25 cellular contexts compared by ENCODE assay signal in the genomic region with DNA sequence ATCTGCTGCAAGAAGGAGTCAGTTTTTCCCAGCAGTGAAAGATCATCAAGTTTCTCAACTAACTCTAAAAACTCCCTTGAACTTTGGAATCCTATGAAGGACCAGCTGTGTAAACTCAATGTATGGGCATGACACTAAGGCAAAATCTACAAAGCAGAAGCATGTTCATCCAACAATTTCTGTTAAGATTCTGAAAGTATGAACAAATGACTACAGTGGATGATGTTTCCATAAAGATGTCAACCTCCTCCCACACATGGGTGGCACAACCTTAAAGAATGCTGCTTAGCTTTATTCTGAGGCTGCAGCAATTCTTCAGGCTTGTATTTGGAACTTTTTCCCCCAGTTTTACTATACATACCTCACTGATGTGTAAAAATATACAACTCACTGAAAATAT. TPM values are rescaled to one million over a fixed set of nuclear protein-coding genes. Genes with fewer than 3 reads are reported as not detected.
DNase-seq lines count a peak whose midpoint lies in the region; ATAC-seq, FAIRE-seq and TF ChIP-seq lines count a peak whose summit lies in the region.
"Had no signal": no experiment of that assay in that cellular context is flagged by ENCODE, and none has a peak within 500 bp of the region (broad histone marks: within the 10 kb centered on the region; RNA-seq: fewer than 3 reads in every experiment).

No MANE protein-coding gene starts in this region.

- H3K27ac Mint-ChIP-seq in activated CD8-positive, alpha-beta T cell treated with anti-CD3 and anti-CD28 coated beads for 36 hours = no peak overlapping the region
- H3K27ac Mint-ChIP-seq: activated CD4-positive, alpha-beta T cell treated with anti-CD3 and anti-CD28 coated beads, Interleukin-2, amount 10 ng/mL, durations not matched to agents 7 days and 5 days; activated naive CD8-positive, alpha-beta T cell; CD4-positive, CD25-positive, alpha-beta regulatory T cell; stimulated activated naive B cell treated with anti-CD40 and anti-IgM and Interleukin-4, amounts not matched to agents 10 μg/mL and 1 μg/mL and 100 μg/mL, for 72 hours had no signal

- no peak overlapping the region for H3K4me2 ChIP-seq in mesenchymal stem cell (ENCODE audit: low read length, poor library complexity, severe bottlenecking)
- H3K4me2 ChIP-seq: hepatocyte had no signal

- H3K27ac ChIP-seq in mesenchymal stem cell (ENCODE audit: low read length, poor library complexity, severe bottlenecking) = no peak overlapping the region
- H3K27ac ChIP-seq: body of pancreas, gastrocnemius medialis, uterus, WERI-Rb-1 had no signal

- no peak overlapping the region for H4K91ac ChIP-seq in mesenchymal stem cell (ENCODE audit: low read length)

- no peak overlapping the region for H2AFZ ChIP-seq in mesenchymal stem cell (ENCODE audit: low read depth, low read length)
- H2AFZ ChIP-seq: hepatocyte had no signal

- no peak overlapping the region for H2BK12ac ChIP-seq in mesenchymal stem cell (ENCODE audit: low read length in 2 of 2)

- no peak overlapping the region for H3K18ac ChIP-seq in mesenchymal stem cell (ENCODE audit: low read depth in 1 of 2, low read length in 2 of 2)

- no peak for ATAC-seq in activated CD8-positive, alpha-beta T cell treated with anti-CD3 and anti-CD28 coated beads for 36 hours
- ATAC-seq in HG03342 (IDR thresholded peaks at IDR 0.05; ENCODE audit: unreplicated experiment) = no peak
- ATAC-seq: body of pancreas; gastrocnemius medialis; left colon; Panc1; sciatic nerve; stimulated activated naive B cell treated with anti-CD40 and anti-IgM and Interleukin-4, amounts not matched to agents 10 μg/mL and 1 μg/mL and 100 μg/mL, for 72 hours had no signal

- H3K79me1 ChIP-seq in mesenchymal stem cell (replicated peaks; ENCODE audit: low read length, poor library complexity, severe bottlenecking) = peaks cover 14% of the 10 kb centered on the region

- H3K23ac ChIP-seq in mesenchymal stem cell (ENCODE audit: low read length in 2 of 2) = no peak overlapping the region

- H3K4me1 Mint-ChIP-seq in activated CD8-positive, alpha-beta T cell treated with anti-CD3 and anti-CD28 coated beads for 36 hours (ENCODE audit: low read depth) = peaks cover 20% of the 10 kb centered on the region
- H3K4me1 Mint-ChIP-seq: stimulated activated naive B cell treated with anti-CD40 and anti-IgM and Interleukin-4, amounts not matched to agents 10 μg/mL and 1 μg/mL and 100 μg/mL, for 72 hours had no signal

- no peak overlapping the region for H2BK120ac ChIP-seq in mesenchymal stem cell (ENCODE audit: low read depth, low read length)

- peaks cover 3 to 87% of the 10 kb centered on the region in 2 experiments for H3K36me3 ChIP-seq in mesenchymal stem cell (ENCODE audit: control insufficient read depth in 1 of 2, insufficient read depth in 2 of 2, low read depth in 1 of 2, low read length in 2 of 2)
- H3K36me3 ChIP-seq: uterus had no signal

- no peak overlapping the region for H4K8ac ChIP-seq in mesenchymal stem cell (ENCODE audit: low read length)

- H2AK5ac ChIP-seq in mesenchymal stem cell (ENCODE audit: low read length, severe bottlenecking) = no peak overlapping the region

- no peak overlapping the region for H3K4me3 ChIP-seq in mesenchymal stem cell (ENCODE audit: insufficient read depth in 1 of 2, low read depth in 1 of 2, low read length in 2 of 2)
- H3K4me3 ChIP-seq: body of pancreas, gastrocnemius medialis, hepatocyte, uterus had no signal

- no peaks in the 10 kb centered on the region for H3K9me3 ChIP-seq in mesenchymal stem cell (ENCODE audit: control insufficient read depth, low read length)
- H3K9me3 ChIP-seq: body of pancreas, gastrocnemius medialis, uterus had no signal

- no peaks in the 10 kb centered on the region for H3K27me3 Mint-ChIP-seq in activated CD8-positive, alpha-beta T cell treated with anti-CD3 and anti-CD28 coated beads for 36 hours
- H3K27me3 Mint-ChIP-seq: activated CD4-positive, alpha-beta T cell treated with anti-CD3 and anti-CD28 coated beads, Interleukin-2, amount 10 ng/mL, durations not matched to agents 7 days and 5 days; activated naive CD8-positive, alpha-beta T cell; CD4-positive, CD25-positive, alpha-beta regulatory T cell; stimulated activated naive B cell treated with anti-CD40 and anti-IgM and Interleukin-4, amounts not matched to agents 10 μg/mL and 1 μg/mL and 100 μg/mL, for 72 hours had no signal

- CTCF ChIA-PET in activated CD8-positive, alpha-beta T cell treated with anti-CD3 and anti-CD28 coated beads for 36 hours (lab: Charles Lee) = interaction anchor here (1.1 to 1.8 kb wide), 2 partner anchors 11 to 17 kb away, joined by 3 to 6 read pairs; no protein-coding TSS in a partner anchor

- H3K4ac ChIP-seq in mesenchymal stem cell (ENCODE audit: low read depth in 1 of 2, low read length in 2 of 2) = no peak overlapping the region

- H3K27me3 ChIP-seq in mesenchymal stem cell (ENCODE audit: control insufficient read depth in 1 of 2, insufficient read depth in 1 of 2, low read length in 2 of 2) = no peaks in the 10 kb centered on the region
- H3K27me3 ChIP-seq: body of pancreas, gastrocnemius medialis, hepatocyte, uterus had no signal

- H3K4me1 ChIP-seq in mesenchymal stem cell (ENCODE audit: control insufficient read depth, insufficient read depth, low read depth, low read length) = no peaks in the 10 kb centered on the region
- H3K4me1 ChIP-seq: body of pancreas, uterus had no signal

- intact Hi-C loops in activated CD8-positive, alpha-beta T cell treated with anti-CD3 and anti-CD28 coated beads for 36 hours (cut with micrococcal nuclease) = no loop called here

- H3K14ac ChIP-seq in mesenchymal stem cell (ENCODE audit: low read length in 2 of 2) = no peak overlapping the region

- peak; percentile 75 for FAIRE-seq in D721Med (lab: Jason Lieb, UNC)
- peak; percentile 9 for FAIRE-seq in GM18507 (lab: Jason Lieb, UNC)

- peaks cover 36% of the 10 kb centered on the region for H3K36me3 Mint-ChIP-seq in activated CD8-positive, alpha-beta T cell treated with anti-CD3 and anti-CD28 coated beads for 36 hours (ENCODE audit: low read depth)

- no peak overlapping the region for H2BK5ac ChIP-seq in mesenchymal stem cell (ENCODE audit: low read depth, low read length, poor library complexity, severe bottlenecking)

- POLR2A ChIA-PET in activated CD8-positive, alpha-beta T cell treated with anti-CD3 and anti-CD28 coated beads for 36 hours (lab: Charles Lee) = interaction anchor here (1.1 to 1.6 kb wide), 2 partner anchors 12 to 21 kb away, joined by 3 to 4 read pairs; no protein-coding TSS in a partner anchor

- no peak for DNase-seq in D721Med (ENCODE audit: insufficient read length, low spot score)
- no peak for DNase-seq in GM18507 (ENCODE audit: extremely low spot score, insufficient read length, low read depth)
- peak; percentile 50 for DNase-seq in dedifferentiated amniotic fluid mesenchymal stem cell (ENCODE audit: extremely low spot score)
- DNase-seq in mesenchymal stem cell = peak; percentile 49
- no peak for DNase-seq in activated CD8-positive, alpha-beta T cell treated with anti-CD3 and anti-CD28 coated beads for 36 hours
- no peak for DNase-seq in activated gamma-delta T cell (lab: John Stamatoyannopoulos, UW)
- DNase-seq: activated CD4-positive, alpha-beta T cell treated with anti-CD3 and anti-CD28 coated beads, Interleukin-2, amount 10 ng/mL, durations not matched to agents 7 days and 5 days; body of pancreas; CD4-positive, CD25-positive, alpha-beta regulatory T cell; gastrocnemius medialis; left colon; NCI-H1092 treated with DMSO at 0.1 percent for 48 hours; NCI-H1930; NCI-H526; SHP77 treated with DMSO at 0.1 percent for 48 hours; stimulated activated CD4-positive, alpha-beta T cell treated with anti-CD3 and anti-CD28 coated beads, Interleukin-15, amount 100 ng/mL, for 24 hours; stimulated activated naive B cell treated with anti-CD40 and anti-IgM and Interleukin-4, amounts not matched to agents 10 μg/mL and 1 μg/mL and 100 μg/mL, for 72 hours; T-helper 9 cell; uterus; WERI-Rb-1 had no signal

- H3K9me3 Mint-ChIP-seq in activated CD8-positive, alpha-beta T cell treated with anti-CD3 and anti-CD28 coated beads for 36 hours = no peaks in the 10 kb centered on the region
- H3K9me3 Mint-ChIP-seq: activated CD4-positive, alpha-beta T cell treated with anti-CD3 and anti-CD28 coated beads, Interleukin-2, amount 10 ng/mL, durations not matched to agents 7 days and 5 days; CD4-positive, CD25-positive, alpha-beta regulatory T cell; stimulated activated naive B cell treated with anti-CD40 and anti-IgM and Interleukin-4, amounts not matched to agents 10 μg/mL and 1 μg/mL and 100 μg/mL, for 72 hours had no signal

- H3K4me3 Mint-ChIP-seq in activated CD8-positive, alpha-beta T cell treated with anti-CD3 and anti-CD28 coated beads for 36 hours = no peak overlapping the region
- H3K4me3 Mint-ChIP-seq: activated CD4-positive, alpha-beta T cell treated with anti-CD3 and anti-CD28 coated beads, Interleukin-2, amount 10 ng/mL, durations not matched to agents 7 days and 5 days; activated naive CD8-positive, alpha-beta T cell; CD4-positive, CD25-positive, alpha-beta regulatory T cell; stimulated activated naive B cell treated with anti-CD40 and anti-IgM and Interleukin-4, amounts not matched to agents 10 μg/mL and 1 μg/mL and 100 μg/mL, for 72 hours had no signal

- H3K9ac ChIP-seq in mesenchymal stem cell (ENCODE audit: low read length) = peak overlapping the region; percentile 31

- H2BK15ac ChIP-seq in mesenchymal stem cell (ENCODE audit: low read depth, poor library complexity, severe bottlenecking) = no peak overlapping the region

- TF ChIP-seq CTCF in D721Med (IDR thresholded peaks at IDR 0.05; ENCODE audit: insufficient read depth, missing control alignments) = no peak
- TF ChIP-seq CTCF in activated CD8-positive, alpha-beta T cell treated with anti-CD3 and anti-CD28 coated beads for 36 hours (IDR thresholded peaks at IDR 0.05) = no peak

RNA-seq across cellular contexts. Expression of a gene that starts 47.2 kb away (rescaled TPM):
- 13.7 TPM for polyA plus RNA-seq in mesenchymal stem cell (2013, experiment 1 of 2)
- 14.0 TPM for polyA plus RNA-seq in mesenchymal stem cell (2013, experiment 2 of 2)
- total RNA-seq in activated CD8-positive, alpha-beta T cell treated with anti-CD3 and anti-CD28 coated beads for 36 hours = 10 to 100 TPM; 71.4 to 74.6 TPM

Comparison
In these comparisons a context has a peak if more than half of its experiments do, and no peak if none do; other contexts are left out.
1. DNase-seq: peak in dedifferentiated amniotic fluid mesenchymal stem cell (single experiment) and mesenchymal stem cell (single experiment); none in D721Med (single experiment), GM18507 (single experiment), activated CD8-positive, alpha-beta T cell treated with anti-CD3 and anti-CD28 coated beads for 36 hours (single experiment) and activated gamma-delta T cell (single experiment).